ENCODE assay signal across 8 cellular contexts in genomic region chr11:71977743-71978418, GRCh38. TPM values are rescaled to one million over a fixed set of nuclear protein-coding genes. Genes with fewer than 3 reads are reported as not detected.
DNase-seq lines count a peak whose midpoint lies in the region; ATAC-seq and TF ChIP-seq lines count a peak whose summit lies in the region.

No MANE protein-coding gene starts in this region.

- H3K27ac ChIP-seq in IMR-90 (ENCODE audit: insufficient read depth, low read length), result no peak overlapping the region

- peaks cover 12 to 34% of the 10 kb centered on the region in 2 experiments; a peak in 3 of 4 replicates for H3K79me1 ChIP-seq in IMR-90 (ENCODE audit: low read depth in 1 of 2, low read length in 2 of 2)

- no peak overlapping the region for H4K8ac ChIP-seq in IMR-90 (ENCODE audit: low read depth in 2 of 2, low read length in 2 of 2)

- no peak overlapping the region for H2AFZ ChIP-seq in IMR-90 (replicated peaks; ENCODE audit: low read length, poor library complexity)

- CTCF ChIA-PET in IMR-90 (lab: Yijun Ruan, JAX), result interaction anchor here (0.6 to 1.5 kb wide), 12 partner anchors 8 to 453 kb away, joined by 3 to 8 read pairs (median 4); no protein-coding TSS in a partner anchor

- H3K4ac ChIP-seq in IMR-90 (ENCODE audit: low read depth, low read length), result no peak overlapping the region

- H2BK20ac ChIP-seq in IMR-90 (ENCODE audit: low read depth, low read length), result no peak overlapping the region

- POLR2A ChIA-PET in IMR-90 (lab: Charles Lee; ENCODE audit: unreplicated experiment), result no interaction called here

- no peak overlapping the region for H2AK5ac ChIP-seq in IMR-90 (ENCODE audit: low read depth, low read length)

- no peaks in the 10 kb centered on the region for H3K9me1 ChIP-seq in IMR-90 (ENCODE audit: insufficient read depth, low read length)

- H3K27me3 ChIP-seq in IMR-90 (ENCODE audit: control insufficient read depth, insufficient read depth, low read length), result no peaks in the 10 kb centered on the region

- no peak overlapping the region for H4K91ac ChIP-seq in IMR-90 (ENCODE audit: insufficient read depth, low read depth, low read length)

- no peak overlapping the region for H3K56ac ChIP-seq in IMR-90 (ENCODE audit: extremely low read depth, insufficient read depth, low read length)

- H3K14ac ChIP-seq in IMR-90 (replicated peaks; ENCODE audit: low read depth, low read length), result no peak overlapping the region

- no peak overlapping the region for H3K4me2 ChIP-seq in IMR-90 (ENCODE audit: low read depth, low read length)

- TF ChIP-seq POLR2A in IMR-90 (IDR thresholded peaks at IDR 0.05; ENCODE audit: low read depth, low read length), result no peak

- in situ Hi-C loops in IMR-90 (cut with MboI; ENCODE audit: low sequenced_read_pairs), result no loop called here
- in situ Hi-C loops in astrocyte of the cerebellum (cut with HindIII; ENCODE audit: low sequenced_read_pairs), result no loop called here

- H4K5ac ChIP-seq in IMR-90 (ENCODE audit: low read depth, low read length), result no peak overlapping the region

- H4K20me1 ChIP-seq in IMR-90 (ENCODE audit: insufficient read depth, low read length), result peaks cover 11% of the 10 kb centered on the region; the same call in 1 of the 2 replicates

- no peak overlapping the region for H2BK5ac ChIP-seq in IMR-90 (ENCODE audit: low read depth, low read length, poor library complexity, severe bottlenecking)

- no peak overlapping the region for H3K23ac ChIP-seq in IMR-90 (ENCODE audit: low read depth, low read length)

- no peak overlapping the region for H2BK15ac ChIP-seq in IMR-90 (ENCODE audit: low read depth, low read length)

- TF ChIP-seq RAD21 in IMR-90 (IDR thresholded peaks at IDR 0.05; ENCODE audit: low read length), result peak; percentile 81

- H2BK120ac ChIP-seq in IMR-90 (ENCODE audit: low read depth, low read length), result no peak overlapping the region

- TF ChIP-seq CTCF in IMR-90 (conservative IDR thresholded peaks at IDR 0.05; ENCODE audit: low read depth, low read length) (peak; percentile 77), astrocyte of the cerebellum (IDR thresholded peaks at IDR 0.05; ENCODE audit: low read depth, low read length, missing control alignments) (peak; percentile 70)

- H3K9me3 ChIP-seq in IMR-90 (ENCODE audit: control insufficient read depth, insufficient read depth, low read length), result no peaks in the 10 kb centered on the region

- H3K4me1 ChIP-seq in IMR-90 (ENCODE audit: control insufficient read depth, insufficient read depth, low read length), result peaks cover 4% of the 10 kb centered on the region

- dilution Hi-C loops in IMR-90 (cut with HindIII; ENCODE audit: low sequenced_read_pairs, unreplicated experiment), result no loop called here

- no peaks in the 10 kb centered on the region; the same call in 1 of the 2 replicates for H3K36me3 ChIP-seq in IMR-90 (ENCODE audit: control insufficient read depth, insufficient read depth, low read length)

- intact Hi-C loops in IMR-90 (cut with micrococcal nuclease), result no loop called here

- DNase-seq in GDM1 (lab: John Stamatoyannopoulos, UW), result peak; percentile 50
- peak; percentile 57 for DNase-seq in IMR-90
- peak; percentile 34 for DNase-seq in astrocyte of the cerebellum (ENCODE audit: low read depth)
- peak; percentile 49 for DNase-seq in hepatic stellate cell (ENCODE audit: low spot score)
- DNase-seq in stimulated activated CD4-positive, alpha-beta T cell treated with anti-CD3 and anti-CD28 coated beads, Interleukin-12 subunit alpha, Interleukin-12 subunit beta, amount 100 ng/mL, for 4 hours, result peak; percentile 23

- BruUV-seq in IMR-90 (replicated peaks; lab: Mats Ljungman, UMichigan), result no TSS peak

- no peak overlapping the region for H3K9ac ChIP-seq in IMR-90 (ENCODE audit: low read depth, low read length)

- H3K4me3 ChIP-seq in IMR-90 (ENCODE audit: insufficient read depth, low read depth, low read length), result no peak overlapping the region
- H3K4me3 ChIP-seq in astrocyte of the cerebellum (ENCODE audit: low read depth, low read length), result no peak overlapping the region

- peak; percentile 75 for ATAC-seq in IMR-90 (ENCODE audit: low read depth)
- peak; percentile 94 for ATAC-seq in SK-N-SH treated with all-trans-retinoic acid at 6 μM for 48 hours
- no peak for ATAC-seq in GM18517 (IDR thresholded peaks at IDR 0.05; ENCODE audit: unreplicated experiment)
- no peak for ATAC-seq in HG02840 (IDR thresholded peaks at IDR 0.05; ENCODE audit: low FRiP score, unreplicated experiment)

- no CpG with 5 or more reads among the region's 7 CpGs for WGBS in IMR-90 (ENCODE audit: extremely low coverage in 2 of 2, insufficient read length in 1 of 2), 2 experiments

- no peak overlapping the region for H3K18ac ChIP-seq in IMR-90 (ENCODE audit: low read depth, low read length)

- no peak overlapping the region for H2AK9ac ChIP-seq in IMR-90 (replicated peaks; ENCODE audit: low read depth, low read length, poor library complexity)

TF ChIP-seq in IMR-90, 13 proteins besides CTCF, POLR2A, EP300 and RAD21:
- TF ChIP-seq NFE2L2 (IDR thresholded peaks at IDR 0.05; ENCODE audit: low read depth, low read length) (no peak), SMC3 (IDR thresholded peaks at IDR 0.05; ENCODE audit: low read depth, low read length) (peak; percentile 69)

TF ChIP-seq in SK-N-SH treated with all-trans-retinoic acid at 6 μM for 48 hours, 23 proteins besides CTCF, POLR2A, EP300 and RAD21:
- TF ChIP-seq SNAI2 (CRISPR knock-in tag; IDR thresholded peaks at IDR 0.05), result no peak

RNA-seq across cellular contexts. Expression of gene IL18BP, which starts 20.8 kb away (rescaled TPM):
- 0.83 and 0.90 TPM in 2 replicates for total RNA-seq in IMR-90 (2012; rRNA removed)
- 3.2 and 3.7 TPM in 2 replicates for polyA plus RNA-seq in IMR-90 (2012; rRNA removed)
- 0.55 and 0.79 TPM in 2 replicates for polyA plus RNA-seq in IMR-90 (2012; cell fraction: cytosol; rRNA removed)
- polyA plus RNA-seq in IMR-90 (2012; cell fraction: nucleus; rRNA removed; ENCODE audit: low replicate concordance), result 41.8 and 42.5 TPM in 2 replicates

RNA-seq across cellular contexts. Expression of gene RNF121, which starts 49.0 kb away (rescaled TPM):
- 65.8 and 88.7 TPM in 2 replicates for total RNA-seq in IMR-90 (2012; rRNA removed)
- polyA plus RNA-seq in IMR-90 (2012; rRNA removed), result 43.0 and 43.4 TPM in 2 replicates
- 31.7 and 47.6 TPM in 2 replicates for polyA plus RNA-seq in IMR-90 (2012; cell fraction: cytosol; rRNA removed)
- polyA plus RNA-seq in IMR-90 (2012; cell fraction: nucleus; rRNA removed; ENCODE audit: low replicate concordance), result 60.6 and 83.6 TPM in 2 replicates

RNA-seq across cellular contexts. Expression of gene XNDC1N, which starts 49.5 kb away (rescaled TPM):
- total RNA-seq in IMR-90 (2012; rRNA removed), result 7.2 and 8.8 TPM in 2 replicates
- 2.0 and 2.5 TPM in 2 replicates for polyA plus RNA-seq in IMR-90 (2012; rRNA removed)
- 1.3 and 1.9 TPM in 2 replicates for polyA plus RNA-seq in IMR-90 (2012; cell fraction: cytosol; rRNA removed)
- 2.8 and 9.3 TPM in 2 replicates for polyA plus RNA-seq in IMR-90 (2012; cell fraction: nucleus; rRNA removed; ENCODE audit: low replicate concordance)

Comparison
In these comparisons a context has a peak if more than half of its experiments do, and no peak if none do; other contexts are left out.
1. ATAC-seq: peak in IMR-90 (single experiment) and SK-N-SH treated with all-trans-retinoic acid at 6 μM for 48 hours (single experiment); none in GM18517 (single experiment) and HG02840 (single experiment).
2. Peak in every context shown above with its lines, with median percentiles within 50 percentile points of each other: DNase-seq.